26 cellular contexts compared by ENCODE assay signal in the genomic region with DNA sequence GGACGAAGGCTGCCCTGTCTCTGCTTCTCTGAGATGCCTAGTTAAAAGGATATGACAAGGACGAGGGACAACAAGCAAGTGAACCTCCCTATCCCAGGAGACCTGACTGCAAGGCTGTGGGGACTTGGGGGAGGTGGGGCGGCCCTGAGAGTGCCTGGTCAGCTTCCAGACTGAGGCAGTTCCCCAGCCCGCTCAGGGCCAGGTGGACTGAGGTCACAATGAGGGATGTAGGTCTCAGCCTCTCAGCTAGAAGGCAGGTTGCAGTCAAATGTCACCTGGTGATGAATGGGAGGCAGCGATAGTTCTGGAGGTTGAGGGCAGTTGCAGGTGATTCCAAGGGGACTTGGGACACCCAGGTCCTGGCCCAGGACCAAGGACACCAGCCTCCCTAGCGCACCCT.
"Had no signal": no experiment of that assay in that cellular context is flagged by ENCODE, and none has a peak within 500 bp of the region (broad histone marks: within the 10 kb centered on the region; RNA-seq: fewer than 3 reads in every experiment).

No MANE protein-coding gene starts in this region.

- H3K27me3 Mint-ChIP-seq: memory B cell had no signal

- H3K36me3 Mint-ChIP-seq: natural killer cell had no signal

- H3K4me1 Mint-ChIP-seq: memory B cell, mesothelial cell of epicardium had no signal

- H3K27me3 ChIP-seq: dorsolateral prefrontal cortex, esophagus muscularis mucosa, gastrocnemius medialis, heart right ventricle, left lung, right lobe of liver, stomach had no signal

- H3K4me1 ChIP-seq: gastrocnemius medialis, left lung, lower lobe of right lung, parathyroid adenoma, psoas muscle, right lobe of liver, stomach had no signal

- FAIRE-seq: islet of Langerhans, urothelium cell line had no signal

- H3K9ac ChIP-seq: parathyroid adenoma had no signal

- H3K27ac ChIP-seq: coronary artery, dorsolateral prefrontal cortex, epithelial cell of prostate, esophagus muscularis mucosa, gastrocnemius medialis, left lung, lower lobe of right lung, parathyroid adenoma, psoas muscle, right lobe of liver, stomach had no signal

- H3K9me3 Mint-ChIP-seq: memory B cell, mesothelial cell of epicardium, natural killer cell, neural crest cell had no signal

- H3K4me3 ChIP-seq: coronary artery, dorsolateral prefrontal cortex, esophagus muscularis mucosa, gastrocnemius medialis, heart right ventricle, left lung, lower lobe of right lung, psoas muscle, right lobe of liver, stomach had no signal

- DNase-seq: dorsolateral prefrontal cortex; effector CD8-positive, alpha-beta T cell; gastrocnemius medialis; heart right ventricle; hypothalamus; left lung; natural killer cell; nucleus accumbens; retina; right lobe of liver; stimulated activated CD4-positive, alpha-beta T cell treated with anti-CD3 and anti-CD28 coated beads, Interleukin-2, amount 100 ng/mL, for 24 hours; stimulated activated CD4-positive, alpha-beta T cell treated with anti-CD3 and anti-CD28 coated beads, Interleukin-4, amount 100 ng/mL, for 4 hours; stimulated activated naive CD4-positive, alpha-beta T cell; stomach; trophoblast cell had no signal

- H3K9me3 ChIP-seq: esophagus muscularis mucosa, gastrocnemius medialis, heart right ventricle, left lung, lower lobe of right lung, psoas muscle, right lobe of liver, stomach had no signal

- H3K4me3 Mint-ChIP-seq: memory B cell, mesothelial cell of epicardium, natural killer cell, neural crest cell had no signal

- H3K27ac Mint-ChIP-seq: memory B cell, mesothelial cell of epicardium, natural killer cell had no signal
